15 cellular contexts compared by ENCODE assay signal in genomic region chr1:71861022-71861421, GRCh38.
DNase-seq lines count a peak whose midpoint lies in the region; ATAC-seq, FAIRE-seq and TF ChIP-seq lines count a peak whose summit lies in the region.
"Had no signal": no experiment of that assay in that cellular context is flagged by ENCODE, and none has a peak within 500 bp of the region (broad histone marks: within the 10 kb centered on the region; RNA-seq: fewer than 3 reads in every experiment).

No MANE protein-coding gene starts in this region.

- H3K27me3 Mint-ChIP-seq in T-cell: no peaks in the 10 kb centered on the region
- H3K27me3 Mint-ChIP-seq: activated B cell treated with CpG ODN at 0.5 μM for 24 hours had no signal

- no peak overlapping the region for H2BK120ac ChIP-seq in mesendoderm (ENCODE audit: low read depth, low read length)

- H3K23ac ChIP-seq in mesendoderm (ENCODE audit: low read length): no peak overlapping the region

- H2AK5ac ChIP-seq in mesendoderm (ENCODE audit: low read length): no peak overlapping the region

- no peak overlapping the region for H3K4me3 Mint-ChIP-seq in T-cell
- H3K4me3 Mint-ChIP-seq: activated B cell treated with CpG ODN at 0.5 μM for 24 hours, CD14-positive monocyte had no signal

- H3K4me3 ChIP-seq in A549: no peak overlapping the region
- H3K4me3 ChIP-seq in fibroblast of the aortic adventitia (ENCODE audit: low read depth, low read length): no peak overlapping the region
- no peak overlapping the region for H3K4me3 ChIP-seq in mesendoderm (ENCODE audit: low read length)
- H3K4me3 ChIP-seq: cardiac muscle cell had no signal

- TF ChIP-seq EP300 in A549 (IDR thresholded peaks at IDR 0.05): no peak

- no peaks in the 10 kb centered on the region for H3K79me2 ChIP-seq in mesendoderm (ENCODE audit: control insufficient read depth, insufficient read depth, low read length)

- FAIRE-seq in A549 (lab: Jason Lieb, UNC) (no peak), RCC 7860 (lab: Jason Lieb, UNC) (peak; percentile 11), GM19239 (lab: Jason Lieb, UNC) (no peak)

- H4K5ac ChIP-seq in mesendoderm (ENCODE audit: low read length): no peak overlapping the region

- no peaks in the 10 kb centered on the region for H3K27me3 ChIP-seq in mesendoderm (ENCODE audit: insufficient read depth, low read length, poor library complexity)
- H3K27me3 ChIP-seq: cardiac muscle cell had no signal

- DNase-seq in A549 (ENCODE audit: low read depth in 1 of 2, low spot score in 1 of 2) (no peak), EL (peak; percentile 70), RCC 7860 (ENCODE audit: low spot score) (peak; percentile 55), fibroblast of the aortic adventitia (ENCODE audit: low read depth) (peak; percentile 46), GM13977 (ENCODE audit: low spot score) (no peak), T-cell (no peak), GM19239 (ENCODE audit: insufficient read length, low spot score) (no peak), mesendoderm (no peak)
- DNase-seq: activated B cell treated with CpG ODN at 0.5 μM for 24 hours; activated T-cell treated with anti-CD3 and anti-CD28 coated beads, Interleukin-2, amount 50 U/mL, for 48 hours; NCI-H526 treated with DMSO at 0.1 percent for 48 hours; stimulated activated CD4-positive, alpha-beta T cell treated with anti-CD3 and anti-CD28 coated beads, Interleukin-2, amount 100 ng/mL, for 48 hours; stimulated activated naive CD4-positive, alpha-beta T cell had no signal

- H4K8ac ChIP-seq in mesendoderm (ENCODE audit: low read depth, low read length): no peak overlapping the region

- no peaks in the 10 kb centered on the region for H3K9me3 ChIP-seq in A549

- no peaks in the 10 kb centered on the region for H3K79me1 ChIP-seq in mesendoderm (ENCODE audit: low read length)

- H3K4me2 ChIP-seq in A549: no peak overlapping the region
- H3K4me2 ChIP-seq in mesendoderm (ENCODE audit: low read length): no peak overlapping the region

- no peak overlapping the region for H3K18ac ChIP-seq in mesendoderm (ENCODE audit: low read length)

- no peak overlapping the region for H3K56ac ChIP-seq in mesendoderm (ENCODE audit: low read length)

- H3K27ac ChIP-seq in A549 (no peak overlapping the region), mesendoderm (ENCODE audit: low read depth, low read length) (no peak overlapping the region)
- H3K27ac ChIP-seq: cardiac muscle cell had no signal

- peaks cover 0 to 14% (median 9%) of the 10 kb centered on the region in 3 donors for H3K9me3 Mint-ChIP-seq in T-cell
- H3K9me3 Mint-ChIP-seq: activated B cell treated with CpG ODN at 0.5 μM for 24 hours had no signal

- H3K36me3 Mint-ChIP-seq in T-cell: no peaks in the 10 kb centered on the region
- H3K36me3 Mint-ChIP-seq: CD14-positive monocyte had no signal

- in situ Hi-C loops in GM13977 (cut with MboI; ENCODE audit: low pct_unique_long_range_greater_than_20kb, low sequenced_read_pairs, unreplicated experiment): no loop called here

- no peak overlapping the region for H3K4ac ChIP-seq in mesendoderm (ENCODE audit: low read depth, low read length)

- H2BK5ac ChIP-seq in mesendoderm (ENCODE audit: low read length): no peak overlapping the region

- POLR2A ChIA-PET in A549 (lab: Yijun Ruan, JAX): no interaction called here
- POLR2A ChIA-PET in T-cell (lab: Charles Lee): no interaction called here

- no peaks in the 10 kb centered on the region for H3K4me1 Mint-ChIP-seq in T-cell
- H3K4me1 Mint-ChIP-seq: activated B cell treated with CpG ODN at 0.5 μM for 24 hours had no signal

- no peak overlapping the region for H3K9ac ChIP-seq in mesendoderm (ENCODE audit: low read length)

- H3K4me1 ChIP-seq in A549 (no peaks in the 10 kb centered on the region), mesendoderm (ENCODE audit: control insufficient read depth, low read depth, low read length) (no peaks in the 10 kb centered on the region)

- TF ChIP-seq CTCF in A549 (IDR thresholded peaks at IDR 0.05) (no peak), fibroblast of the aortic adventitia (IDR thresholded peaks at IDR 0.05; ENCODE audit: insufficient read depth, low read length) (no peak), GM13977 (IDR thresholded peaks at IDR 0.05; ENCODE audit: extremely low read depth, insufficient read depth, missing control alignments) (no peak)

- CTCF ChIA-PET in A549 (lab: Yijun Ruan, JAX) (no interaction called here), T-cell (lab: Charles Lee) (no interaction called here)

- no peak overlapping the region for H3K27ac Mint-ChIP-seq in T-cell
- H3K27ac Mint-ChIP-seq: activated B cell treated with CpG ODN at 0.5 μM for 24 hours had no signal

- ATAC-seq in A549 (no peak), T-cell (replicated peaks in 1 of 4) (no peak)

- TF ChIP-seq POLR2A in A549 (IDR thresholded peaks at IDR 0.05; ENCODE audit: low read length): no peak

- H2BK15ac ChIP-seq in mesendoderm (replicated peaks; ENCODE audit: low read depth): no peak overlapping the region

- H3K36me3 ChIP-seq in mesendoderm (ENCODE audit: control insufficient read depth, insufficient read depth, low read length): no peaks in the 10 kb centered on the region
- H3K36me3 ChIP-seq: cardiac muscle cell had no signal

- TF ChIP-seq RAD21 in A549 (conservative IDR thresholded peaks at IDR 0.05 in 1 of 2, IDR thresholded peaks at IDR 0.05 in 1 of 2): no peak

TF ChIP-seq in A549, 52 proteins besides CTCF, POLR2A, EP300 and RAD21:
- TF ChIP-seq KDM1A (IDR thresholded peaks at IDR 0.05; ENCODE audit: low read depth): no peak
- TF ChIP-seq ESRRA (IDR thresholded peaks at IDR 0.05; ENCODE audit: borderline replicate concordance, low read length): no peak
- TF ChIP-seq SREBF2 (IDR thresholded peaks at IDR 0.05): no peak
- TF ChIP-seq EHF (CRISPR knock-in tag; IDR thresholded peaks at IDR 0.05): no peak
- no peak for TF ChIP-seq HMGXB4 (CRISPR knock-in tag; IDR thresholded peaks at IDR 0.05; ENCODE audit: borderline replicate concordance)
- TF ChIP-seq MAX (IDR thresholded peaks at IDR 0.05): no peak
- TF ChIP-seq FOSL2 (IDR thresholded peaks at IDR 0.05): no peak
- TF ChIP-seq FOSL2 (CRISPR knock-in tag; IDR thresholded peaks at IDR 0.05): peak; percentile 26; the same call in 1 of the 2 replicates

Comparison
In these comparisons a context has a peak if more than half of its experiments do, and no peak if none do; other contexts are left out.
1. DNase-seq: peak in EL (single experiment), RCC 7860 (single experiment) and fibroblast of the aortic adventitia (single experiment); none in A549 (0 of 2), GM13977 (single experiment), T-cell (0 of 34), GM19239 (single experiment) and mesendoderm (single experiment).